1 cellular context compared by ENCODE assay signal in the genomic region with DNA sequence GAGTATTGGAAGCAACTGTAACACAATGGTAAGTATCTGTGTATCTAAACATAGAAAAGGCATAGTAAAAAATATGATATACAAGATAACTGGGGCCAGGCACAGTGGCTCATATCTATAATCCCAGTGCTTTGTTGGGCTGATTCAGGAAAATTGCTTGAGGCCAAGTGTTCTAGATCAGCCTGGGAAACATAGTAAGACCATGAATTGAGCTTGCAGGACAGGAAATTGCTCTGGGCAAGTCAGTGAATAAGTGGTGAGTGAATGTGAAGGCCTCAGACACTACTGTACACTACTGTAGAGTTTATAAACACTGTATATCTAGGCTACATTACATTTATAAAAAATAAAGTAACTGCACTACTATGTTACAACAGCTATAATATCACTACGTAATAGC.
TF ChIP-seq lines count a peak whose summit lies in the region.

No MANE protein-coding gene starts in this region.

TF ChIP-seq in IMR-90, 13 proteins besides CTCF, POLR2A, EP300 and RAD21 (continued from another document):
- TF ChIP-seq RFX5 (IDR thresholded peaks at IDR 0.05; ENCODE audit: low read depth, low read length) (no peak), NFE2L2 (IDR thresholded peaks at IDR 0.05; ENCODE audit: low read depth, low read length) (no peak), SMC3 (IDR thresholded peaks at IDR 0.05; ENCODE audit: low read depth, low read length) (no peak), FOS (IDR thresholded peaks at IDR 0.05; ENCODE audit: low read depth, low read length) (no peak), RCOR1 (IDR thresholded peaks at IDR 0.05; ENCODE audit: insufficient replicate concordance, low read length) (no peak), MAFK (IDR thresholded peaks at IDR 0.05; ENCODE audit: low read depth, low read length) (no peak)
